ENCODE assay signal across 19 cellular contexts in genomic region chrX:68697036-68697435, GRCh38.
"Had no signal": no experiment of that assay in that cellular context is flagged by ENCODE, and none has a peak within 500 bp of the region (broad histone marks: within the 10 kb centered on the region; RNA-seq: fewer than 3 reads in every experiment).

No MANE protein-coding gene starts in this region.

- H3K9me3 ChIP-seq: ascending aorta, breast epithelium, esophagus squamous epithelium, left lung, transverse colon had no signal

- H3K27ac Mint-ChIP-seq: activated CD4-positive, alpha-beta memory T cell treated with anti-CD3 and anti-CD28 coated beads for 36 hours; activated CD4-positive, alpha-beta T cell treated with anti-CD3 and anti-CD28 coated beads for 36 hours; activated CD8-positive, alpha-beta memory T cell treated with anti-CD3 and anti-CD28 coated beads, Interleukin-2, amount 10 ng/mL, durations not matched to agents 7 days and 5 days; activated naive CD4-positive, alpha-beta T cell treated with anti-CD3 and anti-CD28 coated beads, Interleukin-2, amount 10 ng/mL, durations not matched to agents 7 days and 5 days; activated T-helper 2 cell treated with anti-CD3 and anti-CD28 coated beads, Interferon-gamma antibody, Interleukin-2, Interleukin-4, amounts not matched to agents 10 μg/mL and 5 μg/mL and 100 μg/mL, durations not matched to agents 14 hours and 24 hours and 36 hours had no signal

- H3K4me1 ChIP-seq: breast epithelium, transverse colon had no signal

- H3K36me3 ChIP-seq: ascending aorta, breast epithelium, esophagus squamous epithelium, left lung, transverse colon had no signal

- H3K27me3 ChIP-seq: ascending aorta, esophagus squamous epithelium, left lung had no signal

- H3K36me3 Mint-ChIP-seq: activated CD4-positive, alpha-beta memory T cell treated with anti-CD3 and anti-CD28 coated beads for 36 hours; activated CD8-positive, alpha-beta memory T cell treated with anti-CD3 and anti-CD28 coated beads, Interleukin-2, amount 10 ng/mL, durations not matched to agents 7 days and 5 days; activated naive CD4-positive, alpha-beta T cell treated with anti-CD3 and anti-CD28 coated beads, Interleukin-2, amount 10 ng/mL, durations not matched to agents 7 days and 5 days had no signal

- DNase-seq: activated CD4-positive, alpha-beta memory T cell treated with anti-CD3 and anti-CD28 coated beads for 36 hours; activated CD4-positive, alpha-beta T cell treated with anti-CD3 and anti-CD28 coated beads for 36 hours; activated CD8-positive, alpha-beta memory T cell treated with anti-CD3 and anti-CD28 coated beads, Interleukin-2, amount 10 ng/mL, durations not matched to agents 7 days and 5 days; activated naive CD4-positive, alpha-beta T cell treated with anti-CD3 and anti-CD28 coated beads, Interleukin-2, amount 10 ng/mL, durations not matched to agents 7 days and 5 days; activated T-cell treated with anti-CD3 and anti-CD28 coated beads, Interleukin-2, amount 50 U/mL, for 1 hour; esophagus squamous epithelium; glutamatergic neuron; left lung; midbrain; retina; stimulated activated CD4-positive, alpha-beta T cell treated with anti-CD3 and anti-CD28 coated beads, Interleukin-4, amount 100 ng/mL, for 24 hours; stimulated activated naive CD4-positive, alpha-beta T cell; T-helper 2 cell; transverse colon had no signal

- H3K4me3 ChIP-seq: ascending aorta, left lung, skin epidermis, transverse colon had no signal

- FAIRE-seq: endometrium had no signal

- H3K4me3 Mint-ChIP-seq: activated CD4-positive, alpha-beta memory T cell treated with anti-CD3 and anti-CD28 coated beads for 36 hours; activated CD4-positive, alpha-beta T cell treated with anti-CD3 and anti-CD28 coated beads for 36 hours; activated CD8-positive, alpha-beta memory T cell treated with anti-CD3 and anti-CD28 coated beads, Interleukin-2, amount 10 ng/mL, durations not matched to agents 7 days and 5 days; activated naive CD4-positive, alpha-beta T cell treated with anti-CD3 and anti-CD28 coated beads, Interleukin-2, amount 10 ng/mL, durations not matched to agents 7 days and 5 days had no signal

- ATAC-seq: activated CD4-positive, alpha-beta T cell treated with anti-CD3 and anti-CD28 coated beads for 36 hours; activated CD8-positive, alpha-beta memory T cell treated with anti-CD3 and anti-CD28 coated beads, Interleukin-2, amount 10 ng/mL, durations not matched to agents 7 days and 5 days; left lung had no signal

- H3K27ac ChIP-seq: ascending aorta, transverse colon had no signal

- H3K9me3 Mint-ChIP-seq: activated CD4-positive, alpha-beta memory T cell treated with anti-CD3 and anti-CD28 coated beads for 36 hours; activated naive CD4-positive, alpha-beta T cell treated with anti-CD3 and anti-CD28 coated beads, Interleukin-2, amount 10 ng/mL, durations not matched to agents 7 days and 5 days; activated T-helper 2 cell treated with anti-CD3 and anti-CD28 coated beads, Interferon-gamma antibody, Interleukin-2, Interleukin-4, amounts not matched to agents 10 μg/mL and 5 μg/mL and 100 μg/mL, durations not matched to agents 14 hours and 24 hours and 36 hours had no signal
